ENCODE assay signal across 32 cellular contexts in genomic region chr1:77552626-77553025, GRCh38.
"Had no signal": no experiment of that assay in that cellular context is flagged by ENCODE, and none has a peak within 500 bp of the region (broad histone marks: within the 10 kb centered on the region; RNA-seq: fewer than 3 reads in every experiment).

No MANE protein-coding gene starts in this region.

- DNase-seq: activated CD4-positive, alpha-beta memory T cell treated with anti-CD3 and anti-CD28 coated beads, Interleukin-2, amount 10 ng/mL, durations not matched to agents 7 days and 5 days; activated CD4-positive, alpha-beta T cell treated with anti-CD3 and anti-CD28 coated beads for 1 hour; activated CD4-positive, alpha-beta T cell treated with anti-CD3 and anti-CD28 coated beads for 36 hours; activated CD4-positive, alpha-beta T cell treated with anti-CD3 and anti-CD28 coated beads for 48 hours; activated CD4-positive, alpha-beta T cell treated with anti-CD3 and anti-CD28 coated beads, Interleukin-2, amount 10 ng/mL, durations not matched to agents 7 days and 5 days; activated CD4-positive, alpha-beta T cell treated with anti-CD3 and anti-CD28 coated beads, Interleukin-2, amount 50 U/mL, for 48 hours; activated CD4-positive, CD25-positive, alpha-beta regulatory T cell; activated CD8-positive, alpha-beta memory T cell treated with anti-CD3 and anti-CD28 coated beads for 24 hours; activated CD8-positive, alpha-beta memory T cell treated with anti-CD3 and anti-CD28 coated beads, Interleukin-2, amount 10 ng/mL, durations not matched to agents 7 days and 5 days; activated CD8-positive, alpha-beta memory T cell treated with anti-CD3 and anti-CD28 coated beads, Interleukin-2, amount 50 U/mL, for 48 hours; activated CD8-positive, alpha-beta T cell treated with anti-CD3 and anti-CD28 coated beads, Interleukin-2, amount 10 ng/mL, durations not matched to agents 7 days and 5 days; activated effector memory CD4-positive, alpha-beta T cell treated with Interleukin-2 at 50 U/mL for 16 hours; activated gamma-delta T cell; activated naive CD4-positive, alpha-beta T cell treated with anti-CD3 and anti-CD28 coated beads, Interleukin-2, amount 10 ng/mL, durations not matched to agents 7 days and 5 days; activated naive CD4-positive, alpha-beta T cell treated with Interleukin-2 at 50 U/mL for 16 hours; activated naive CD8-positive, alpha-beta T cell treated with anti-CD3 and anti-CD28 coated beads, Interleukin-2, amount 10 ng/mL, durations not matched to agents 7 days and 5 days; activated naive CD8-positive, alpha-beta T cell treated with anti-CD3 and anti-CD28 coated beads, Interleukin-2, amount 50 U/mL, for 24 hours; activated T-cell treated with anti-CD3 and anti-CD28 coated beads, Interleukin-2, amount 50 U/mL, for 24 hours; activated T-cell treated with anti-CD3 and anti-CD28 coated beads, Interleukin-2, amount 50 U/mL, for 48 hours; amygdala; anterior cingulate cortex; caudate nucleus; cerebellar nuclear complex; T-helper 1 cell; T-helper 2 cell; T-helper 9 cell had no signal

- H3K4me3 ChIP-seq: ascending aorta, cardiac muscle cell had no signal

- H3K36me3 ChIP-seq: ascending aorta, cardiac muscle cell had no signal

- ATAC-seq: activated CD4-positive, alpha-beta T cell treated with anti-CD3 and anti-CD28 coated beads for 36 hours; activated CD4-positive, CD25-positive, alpha-beta regulatory T cell treated with anti-CD3 and anti-CD28 coated beads, Interleukin-2, amount 50 U/mL, for 24 hours; activated CD8-positive, alpha-beta memory T cell treated with anti-CD3 and anti-CD28 coated beads, Interleukin-2, amount 10 ng/mL, durations not matched to agents 7 days and 5 days; activated CD8-positive, alpha-beta T cell treated with anti-CD3 and anti-CD28 coated beads, Interleukin-2, amount 10 ng/mL, durations not matched to agents 7 days and 5 days; activated naive CD8-positive, alpha-beta T cell treated with anti-CD3 and anti-CD28 coated beads, Interleukin-2, amount 50 U/mL, for 24 hours had no signal

- H3K27ac ChIP-seq: ascending aorta, cardiac muscle cell, VCaP had no signal

- FAIRE-seq: bronchial epithelial cell, TTC549 had no signal

- H3K9me3 ChIP-seq: ascending aorta had no signal

- H3K4me1 ChIP-seq: ascending aorta had no signal

- H3K27me3 ChIP-seq: ascending aorta, cardiac muscle cell had no signal
